8 cellular contexts compared by ENCODE assay signal in the genomic region with DNA sequence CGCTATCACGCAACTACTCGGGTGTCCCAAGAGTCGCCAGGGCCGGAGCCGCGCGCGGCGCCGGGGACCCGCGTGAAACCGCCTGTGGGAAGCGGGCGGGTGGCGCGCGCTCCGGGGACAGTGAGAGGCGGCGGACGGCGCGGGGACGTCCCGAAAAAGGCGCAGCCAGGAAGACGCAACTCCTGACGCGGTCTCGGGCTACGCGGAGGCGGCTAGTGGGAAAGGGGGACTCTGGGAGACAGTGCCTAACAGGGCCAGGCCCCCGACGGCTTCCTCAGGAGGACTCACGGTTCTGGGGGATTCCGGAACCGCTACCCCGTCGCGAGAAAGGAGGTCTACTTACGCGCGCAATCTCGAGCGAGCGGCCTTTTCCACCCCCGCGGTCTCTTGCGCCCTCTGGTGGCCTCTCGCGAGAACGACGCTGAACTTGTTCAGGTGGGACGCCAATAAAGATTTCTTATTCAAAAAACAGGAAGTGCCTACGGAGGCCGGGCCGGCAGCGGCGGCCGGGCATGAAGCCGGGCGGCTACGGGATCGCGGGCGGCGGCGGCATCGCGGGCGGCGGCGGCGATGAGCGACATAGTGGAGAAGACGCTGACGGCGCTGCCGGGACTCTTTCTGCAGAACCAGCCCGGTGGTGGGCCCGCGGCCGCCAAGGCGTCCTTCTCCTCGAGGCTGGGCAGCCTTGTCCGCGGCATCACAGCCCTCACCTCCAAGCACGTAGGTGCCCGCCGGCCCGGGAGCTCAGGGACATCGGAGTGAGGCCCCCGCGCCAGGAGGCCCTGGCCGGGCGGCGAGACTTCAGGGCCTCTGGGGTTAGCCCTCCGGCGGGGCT. TPM values are rescaled to one million over a fixed set of nuclear protein-coding genes. Genes with fewer than 3 reads are reported as not detected.
DNase-seq lines count a peak whose midpoint lies in the region; ATAC-seq and TF ChIP-seq lines count a peak whose summit lies in the region.

A gene (plus strand): TSS at position 475 of the 835 bp plus-strand sequence. CDS start 96 bp downstream, at position 571.

- CTCF ChIA-PET in CD8-positive, alpha-beta T cell (lab: Charles Lee) = interaction anchor here (0.7 to 4.4 kb wide), 7 partner anchors 22 to 233 kb away, joined by 3 to 25 read pairs (median 5); a partner anchor contains a TSS

- peak; percentile 94 for TF ChIP-seq CTCF in CD8-positive, alpha-beta T cell (IDR thresholded peaks at IDR 0.05)
- peak; percentile 99 for TF ChIP-seq CTCF in liver (IDR thresholded peaks at IDR 0.05; ENCODE audit: low read depth, low read length, missing input control)

- no peaks in the 10 kb centered on the region for H3K36me3 ChIP-seq in CD8-positive, alpha-beta T cell (ENCODE audit: insufficient read depth, low read length)
- H3K36me3 ChIP-seq in liver (ENCODE audit: control insufficient read depth in 4 of 4, insufficient read depth in 3 of 4, low read depth in 1 of 4, low read length in 3 of 4) = peaks cover 3 to 8% (median 5%) of the 10 kb centered on the region in 4 donors

- H3K27me3 Mint-ChIP-seq in CD8-positive, alpha-beta T cell (ENCODE audit: low read depth) = no peaks in the 10 kb centered on the region

- ATAC-seq in CD8-positive, alpha-beta T cell = peak; percentile 52
- ATAC-seq in GM19438 (IDR thresholded peaks at IDR 0.05; ENCODE audit: low read depth, unreplicated experiment) (peak; percentile 52), HG03571 (IDR thresholded peaks at IDR 0.05; ENCODE audit: unreplicated experiment) (peak; percentile 52)

- peaks cover 35% of the 10 kb centered on the region for H3K4me1 Mint-ChIP-seq in CD8-positive, alpha-beta T cell (ENCODE audit: low read depth)

- H3K4me3 ChIP-seq in CD8-positive, alpha-beta T cell (ENCODE audit: low read depth, low read length) = peak within 1 kb of the TSS; percentile 74
- H3K4me3 ChIP-seq in liver (ENCODE audit: low read depth in 1 of 3, low read length in 3 of 3) = peak within 1 kb of the TSS; percentile 76 to 99 (median 94)

- peaks cover 39% of the 10 kb centered on the region for H3K36me3 Mint-ChIP-seq in CD8-positive, alpha-beta T cell

- H3K4me3 Mint-ChIP-seq in CD8-positive, alpha-beta T cell = peak within 1 kb of the TSS; percentile 89

- no peaks in the 10 kb centered on the region for H3K9me3 ChIP-seq in CD8-positive, alpha-beta T cell (ENCODE audit: low read length)
- H3K9me3 ChIP-seq in liver (ENCODE audit: control insufficient read depth in 4 of 4, low read length in 3 of 4) = no peaks in the 10 kb centered on the region

- H3K27ac ChIP-seq in CD8-positive, alpha-beta T cell (ENCODE audit: low read depth, low read length) = peak within 1 kb of the TSS; percentile 85
- peak within 1 kb of the TSS; percentile 96 to 98 for H3K27ac ChIP-seq in liver (ENCODE audit: low read depth in 1 of 2, low read length in 2 of 2)

- peak within 1 kb of the TSS; percentile 99 for H3K27ac Mint-ChIP-seq in CD8-positive, alpha-beta T cell

- no peaks in the 10 kb centered on the region for H3K9me3 Mint-ChIP-seq in CD8-positive, alpha-beta T cell

- under 1% methylated on average over 102 of the region's 102 CpGs for WGBS in liver

- H3K4me1 ChIP-seq in CD8-positive, alpha-beta T cell (ENCODE audit: insufficient read depth, low read length) = peaks cover 11% of the 10 kb centered on the region
- H3K4me1 ChIP-seq in liver (ENCODE audit: control insufficient read depth in 4 of 4, insufficient read depth in 4 of 4, low read length in 3 of 4) = peaks cover 5 to 25% (median 9%) of the 10 kb centered on the region in 4 donors

- POLR2A ChIA-PET in CD8-positive, alpha-beta T cell (lab: Charles Lee) = interaction anchor here (0.9 to 1.2 kb wide), 6 partner anchors 8 to 554 kb away, joined by 3 to 5 read pairs (median 4); no protein-coding TSS in a partner anchor

- peak; percentile 90 to 91 for TF ChIP-seq RAD21 in liver (IDR thresholded peaks at IDR 0.05)

- intact Hi-C loops in CD8-positive, alpha-beta T cell (cut with DNase I, micrococcal nuclease) = loop anchor here (1.0 to 10.0 kb wide), 13 partner anchors 31 to 1861 kb away; a partner anchor contains a TSS

- no peaks in the 10 kb centered on the region for H3K27me3 ChIP-seq in CD8-positive, alpha-beta T cell (ENCODE audit: insufficient read depth, low read length)
- no peaks in the 10 kb centered on the region for H3K27me3 ChIP-seq in liver (ENCODE audit: control insufficient read depth in 4 of 4, insufficient read depth in 4 of 4, low read length in 3 of 4)

- peak within 1 kb of the TSS; percentile 85 to 99 for H3K9ac ChIP-seq in liver (ENCODE audit: low read depth in 1 of 2, low read length in 2 of 2)

- peak; percentile 89 to 97 (median 93) for DNase-seq in CD8-positive, alpha-beta T cell
- DNase-seq in NCI-H774 (lab: John Stamatoyannopoulos, UW) (peak; percentile 84), dermis blood vessel endothelial cell (peak; percentile 97)
- peak; percentile 91 for DNase-seq in activated CD4-positive, alpha-beta T cell treated with anti-CD3 and anti-CD28 coated beads, Interleukin-2, amount 50 U/mL, for 4 hours
- peak; percentile 94 for DNase-seq in stimulated activated CD4-positive, alpha-beta T cell treated with anti-CD3 and anti-CD28 coated beads, Interleukin-4, amount 100 ng/mL, for 1 hour

TF ChIP-seq in liver, 16 proteins besides CTCF, POLR2A, EP300 and RAD21:
- TF ChIP-seq, protein P1, sequence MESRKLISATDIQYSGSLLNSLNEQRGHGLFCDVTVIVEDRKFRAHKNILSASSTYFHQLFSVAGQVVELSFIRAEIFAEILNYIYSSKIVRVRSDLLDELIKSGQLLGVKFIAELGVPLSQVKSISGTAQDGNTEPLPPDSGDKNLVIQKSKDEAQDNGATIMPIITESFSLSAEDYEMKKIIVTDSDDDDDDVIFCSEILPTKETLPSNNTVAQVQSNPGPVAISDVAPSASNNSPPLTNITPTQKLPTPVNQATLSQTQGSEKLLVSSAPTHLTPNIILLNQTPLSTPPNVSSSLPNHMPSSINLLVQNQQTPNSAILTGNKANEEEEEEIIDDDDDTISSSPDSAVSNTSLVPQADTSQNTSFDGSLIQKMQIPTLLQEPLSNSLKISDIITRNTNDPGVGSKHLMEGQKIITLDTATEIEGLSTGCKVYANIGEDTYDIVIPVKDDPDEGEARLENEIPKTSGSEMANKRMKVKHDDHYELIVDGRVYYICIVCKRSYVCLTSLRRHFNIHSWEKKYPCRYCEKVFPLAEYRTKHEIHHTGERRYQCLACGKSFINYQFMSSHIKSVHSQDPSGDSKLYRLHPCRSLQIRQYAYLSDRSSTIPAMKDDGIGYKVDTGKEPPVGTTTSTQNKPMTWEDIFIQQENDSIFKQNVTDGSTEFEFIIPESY (IDR thresholded peaks at IDR 0.05) = peak; percentile 97
- TF ChIP-seq EGR1 (IDR thresholded peaks at IDR 0.05; ENCODE audit: low read depth in 2 of 2) = peak; percentile 34 to 39
- TF ChIP-seq GABPA (IDR thresholded peaks at IDR 0.05 in 1 of 2, conservative IDR thresholded peaks at IDR 0.05 in 1 of 2) = peak in 1 of 2 donors; percentile 86
- TF ChIP-seq HNF4G (IDR thresholded peaks at IDR 0.05) = no peak
- TF ChIP-seq FOXA2 (IDR thresholded peaks at IDR 0.05) = no peak
- peak; percentile 71 for TF ChIP-seq YY1 (IDR thresholded peaks at IDR 0.05)
- no peak for TF ChIP-seq FOXA1 (IDR thresholded peaks at IDR 0.05)
- no peak for TF ChIP-seq JUND (IDR thresholded peaks at IDR 0.05)
- no peak for TF ChIP-seq HNF4A (conservative IDR thresholded peaks at IDR 0.05)
- TF ChIP-seq, protein P2, sequence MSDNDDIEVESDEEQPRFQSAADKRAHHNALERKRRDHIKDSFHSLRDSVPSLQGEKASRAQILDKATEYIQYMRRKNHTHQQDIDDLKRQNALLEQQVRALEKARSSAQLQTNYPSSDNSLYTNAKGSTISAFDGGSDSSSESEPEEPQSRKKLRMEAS (IDR thresholded peaks at IDR 0.05) = peak; percentile 13
- TF ChIP-seq SP1 (IDR thresholded peaks at IDR 0.05) = peak; percentile 24
- TF ChIP-seq NR2F2 (IDR thresholded peaks at IDR 0.05) = no peak
- TF ChIP-seq, protein P3, sequence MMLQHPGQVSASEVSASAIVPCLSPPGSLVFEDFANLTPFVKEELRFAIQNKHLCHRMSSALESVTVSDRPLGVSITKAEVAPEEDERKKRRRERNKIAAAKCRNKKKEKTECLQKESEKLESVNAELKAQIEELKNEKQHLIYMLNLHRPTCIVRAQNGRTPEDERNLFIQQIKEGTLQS (IDR thresholded peaks at IDR 0.05) = peak; percentile 46
- no peak for TF ChIP-seq TAF1 (conservative IDR thresholded peaks at IDR 0.05)
- TF ChIP-seq, protein P4, sequence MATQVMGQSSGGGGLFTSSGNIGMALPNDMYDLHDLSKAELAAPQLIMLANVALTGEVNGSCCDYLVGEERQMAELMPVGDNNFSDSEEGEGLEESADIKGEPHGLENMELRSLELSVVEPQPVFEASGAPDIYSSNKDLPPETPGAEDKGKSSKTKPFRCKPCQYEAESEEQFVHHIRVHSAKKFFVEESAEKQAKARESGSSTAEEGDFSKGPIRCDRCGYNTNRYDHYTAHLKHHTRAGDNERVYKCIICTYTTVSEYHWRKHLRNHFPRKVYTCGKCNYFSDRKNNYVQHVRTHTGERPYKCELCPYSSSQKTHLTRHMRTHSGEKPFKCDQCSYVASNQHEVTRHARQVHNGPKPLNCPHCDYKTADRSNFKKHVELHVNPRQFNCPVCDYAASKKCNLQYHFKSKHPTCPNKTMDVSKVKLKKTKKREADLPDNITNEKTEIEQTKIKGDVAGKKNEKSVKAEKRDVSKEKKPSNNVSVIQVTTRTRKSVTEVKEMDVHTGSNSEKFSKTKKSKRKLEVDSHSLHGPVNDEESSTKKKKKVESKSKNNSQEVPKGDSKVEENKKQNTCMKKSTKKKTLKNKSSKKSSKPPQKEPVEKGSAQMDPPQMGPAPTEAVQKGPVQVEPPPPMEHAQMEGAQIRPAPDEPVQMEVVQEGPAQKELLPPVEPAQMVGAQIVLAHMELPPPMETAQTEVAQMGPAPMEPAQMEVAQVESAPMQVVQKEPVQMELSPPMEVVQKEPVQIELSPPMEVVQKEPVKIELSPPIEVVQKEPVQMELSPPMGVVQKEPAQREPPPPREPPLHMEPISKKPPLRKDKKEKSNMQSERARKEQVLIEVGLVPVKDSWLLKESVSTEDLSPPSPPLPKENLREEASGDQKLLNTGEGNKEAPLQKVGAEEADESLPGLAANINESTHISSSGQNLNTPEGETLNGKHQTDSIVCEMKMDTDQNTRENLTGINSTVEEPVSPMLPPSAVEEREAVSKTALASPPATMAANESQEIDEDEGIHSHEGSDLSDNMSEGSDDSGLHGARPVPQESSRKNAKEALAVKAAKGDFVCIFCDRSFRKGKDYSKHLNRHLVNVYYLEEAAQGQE (IDR thresholded peaks at IDR 0.05) = peak; percentile 29
- peak; percentile 31 to 43 for TF ChIP-seq RXRA (IDR thresholded peaks at IDR 0.05)

RNA-seq across cellular contexts. Expression of the gene that starts here (rescaled TPM):
- 1 to 10 TPM; 6.8 to 8.1 TPM for total RNA-seq in CD8-positive, alpha-beta T cell
- total RNA-seq in dermis blood vessel endothelial cell = 12.3 and 14.4 TPM in 2 replicates
- 10 to 100 TPM in 1 of 2 donors, 1 to 10 TPM in 1; 7.3 to 10.2 TPM for total RNA-seq in liver
- polyA plus RNA-seq in liver = 1 to 10 TPM; 1.3 to 1.8 TPM

Comparison
In these comparisons a context has a peak if more than half of its experiments do, and no peak if none do; other contexts are left out.
1. Peak in every context shown above with its lines: DNase-seq, ATAC-seq, H3K4me3 ChIP-seq and H3K27ac ChIP-seq.